Comparison of ENCODE assay signal across 1 cellular context in the genomic region with DNA sequence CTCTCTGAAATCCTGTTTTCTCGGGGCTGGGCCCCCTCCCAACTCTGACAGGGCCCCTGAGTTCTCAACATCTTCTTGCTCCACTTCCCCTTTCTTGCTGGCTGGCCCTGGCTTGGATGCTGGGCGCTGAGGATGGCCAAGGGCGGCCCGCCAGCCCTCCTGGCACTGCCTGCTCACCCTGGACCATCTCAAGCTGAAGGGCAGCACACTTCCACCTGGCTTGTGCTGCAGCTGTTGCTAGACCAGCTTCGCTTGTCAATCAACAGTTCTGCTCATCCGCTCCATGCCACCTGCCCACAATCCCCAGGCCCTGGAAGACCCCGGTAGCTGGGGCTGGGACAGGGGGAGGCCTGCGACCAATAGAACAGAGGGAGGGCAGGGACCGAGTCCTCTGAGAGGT.
TF ChIP-seq lines count a peak whose summit lies in the region.

No MANE protein-coding gene starts in this region.

TF ChIP-seq in H1, 55 proteins besides CTCF, POLR2A, EP300 and RAD21:
- TF ChIP-seq TAF1 (IDR thresholded peaks at IDR 0.05; ENCODE audit: low read depth, low read length) (no peak), TCF12 (IDR thresholded peaks at IDR 0.05; ENCODE audit: low read depth, low read length) (no peak), TEAD4 (IDR thresholded peaks at IDR 0.05; ENCODE audit: low read depth, low read length) (no peak), BACH1 (IDR thresholded peaks at IDR 0.05; ENCODE audit: low read length) (no peak)
